In the genomic region with DNA sequence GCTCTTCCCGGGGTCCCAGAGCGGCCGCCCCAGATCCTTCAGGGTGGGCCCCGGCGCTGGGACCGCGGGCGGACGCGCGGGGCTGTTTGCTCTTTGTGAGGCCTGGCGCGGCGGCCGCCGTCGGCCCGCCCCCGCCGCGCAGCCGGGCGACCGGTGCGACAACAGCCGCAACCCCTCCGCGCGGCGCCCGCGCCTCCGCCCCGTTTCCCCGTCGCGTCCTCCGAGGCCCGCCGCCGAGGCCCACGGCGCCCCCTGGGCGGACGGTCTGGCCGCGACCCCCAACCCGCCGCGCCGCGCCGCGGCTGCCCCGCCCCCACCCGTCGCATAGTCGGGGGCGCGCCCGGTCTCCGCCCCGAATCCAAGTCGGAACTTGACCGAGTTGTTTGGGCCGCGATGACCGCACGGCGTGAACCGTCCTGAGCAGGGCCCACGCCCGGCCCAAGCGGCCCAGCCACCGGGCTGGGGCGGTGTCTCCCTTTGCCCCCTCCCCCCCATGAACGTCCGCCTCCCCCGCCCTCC, we compare ENCODE assay signal across 8 cellular contexts. TPM values are rescaled to one million over a fixed set of nuclear protein-coding genes. Genes with fewer than 3 reads are reported as not detected.
DNase-seq lines count a peak whose midpoint lies in the region; ATAC-seq and TF ChIP-seq lines count a peak whose summit lies in the region.

No MANE protein-coding gene starts in this region.

- peak overlapping the region; percentile 89 for H3K4me3 Mint-ChIP-seq in CD8-positive, alpha-beta T cell
- H3K4me3 Mint-ChIP-seq in dendritic cell treated with granulocyte-macrophage colony-stimulating factor and Interleukin-4, amounts not matched to agents 40 ng/mL and 50 ng/mL, for 4 days: peak overlapping the region; percentile 74

- H3K27me3 ChIP-seq in CD8-positive, alpha-beta T cell (ENCODE audit: insufficient read depth, low read length): no peaks in the 10 kb centered on the region
- H3K27me3 ChIP-seq in RWPE2 (ENCODE audit: insufficient read depth, poor library complexity, severe bottlenecking): no peaks in the 10 kb centered on the region
- H3K27me3 ChIP-seq in mucosa of stomach (ENCODE audit: control insufficient read depth, insufficient read depth, low read length): no peaks in the 10 kb centered on the region
- H3K27me3 ChIP-seq in uterus: no peaks in the 10 kb centered on the region

- intact Hi-C loops in CD8-positive, alpha-beta T cell (cut with DNase I, micrococcal nuclease): loop anchor here (2.0 to 5.0 kb wide), 7 partner anchors 55 to 1525 kb away; a partner anchor contains a TSS
- intact Hi-C loops in dendritic cell treated with granulocyte-macrophage colony-stimulating factor and Interleukin-4, amounts not matched to agents 40 ng/mL and 50 ng/mL, for 4 days (cut with micrococcal nuclease): no loop called here
- intact Hi-C loops in uterus (cut with DNase I; ENCODE audit: low total_unique reads): no loop called here

- peaks cover 54% of the 10 kb centered on the region for H3K4me1 ChIP-seq in CD8-positive, alpha-beta T cell (ENCODE audit: insufficient read depth, low read length)
- H3K4me1 ChIP-seq in RWPE2 (ENCODE audit: insufficient read depth, poor library complexity, severe bottlenecking): peaks cover 23% of the 10 kb centered on the region
- peaks cover 22% of the 10 kb centered on the region for H3K4me1 ChIP-seq in mucosa of stomach (ENCODE audit: control insufficient read depth, insufficient read depth, low read length)
- H3K4me1 ChIP-seq in uterus: peaks cover 0 to 4% of the 10 kb centered on the region in 2 donors

- peak overlapping the region; percentile 96 for H3K27ac ChIP-seq in CD8-positive, alpha-beta T cell (ENCODE audit: low read depth, low read length)
- H3K27ac ChIP-seq in RWPE2 (ENCODE audit: poor library complexity, severe bottlenecking) (peak overlapping the region; percentile 66), uterus (peak overlapping the region; percentile 96 to 100)

- CTCF ChIA-PET in CD8-positive, alpha-beta T cell (lab: Charles Lee): interaction anchor here (0.8 to 6.9 kb wide), 9 partner anchors 9 to 567 kb away, joined by 3 to 83 read pairs (median 4); no protein-coding TSS in a partner anchor

- peak overlapping the region; percentile 90 for H3K27ac Mint-ChIP-seq in CD8-positive, alpha-beta T cell
- peak overlapping the region; percentile 93 for H3K27ac Mint-ChIP-seq in dendritic cell treated with granulocyte-macrophage colony-stimulating factor and Interleukin-4, amounts not matched to agents 40 ng/mL and 50 ng/mL, for 4 days

- H3K9me3 ChIP-seq in CD8-positive, alpha-beta T cell (ENCODE audit: low read length): no peaks in the 10 kb centered on the region
- no peaks in the 10 kb centered on the region for H3K9me3 ChIP-seq in RWPE2 (ENCODE audit: severe bottlenecking)
- no peaks in the 10 kb centered on the region for H3K9me3 ChIP-seq in mucosa of stomach (ENCODE audit: control insufficient read depth, low read length)
- no peaks in the 10 kb centered on the region for H3K9me3 ChIP-seq in uterus

- no peak for ATAC-seq in CD8-positive, alpha-beta T cell
- ATAC-seq in GM21737 (IDR thresholded peaks at IDR 0.05; ENCODE audit: unreplicated experiment): peak; percentile 1
- no peak for ATAC-seq in RWPE2 (ENCODE audit: low read depth)

- no peaks in the 10 kb centered on the region for H3K36me3 ChIP-seq in CD8-positive, alpha-beta T cell (ENCODE audit: insufficient read depth, low read length)
- H3K36me3 ChIP-seq in RWPE2 (ENCODE audit: low read depth) (peaks cover 31% of the 10 kb centered on the region), mucosa of stomach (ENCODE audit: control insufficient read depth, insufficient read depth, low read length) (no peaks in the 10 kb centered on the region), uterus (no peaks in the 10 kb centered on the region)

- POLR2A ChIA-PET in CD8-positive, alpha-beta T cell (lab: Charles Lee): interaction anchor here (0.7 to 6.1 kb wide), 18 partner anchors 9 to 1031 kb away, joined by 3 to 83 read pairs (median 4); a partner anchor contains a TSS

- peak overlapping the region; percentile 75 for H3K4me3 ChIP-seq in CD8-positive, alpha-beta T cell (ENCODE audit: low read depth, low read length)
- H3K4me3 ChIP-seq in RWPE2 (ENCODE audit: severe bottlenecking) (peak overlapping the region; percentile 96), mucosa of stomach (ENCODE audit: low read length) (no peak overlapping the region), uterus (peak overlapping the region; percentile 87 to 100)

- H3K27me3 Mint-ChIP-seq in CD8-positive, alpha-beta T cell (ENCODE audit: low read depth): no peaks in the 10 kb centered on the region
- H3K27me3 Mint-ChIP-seq in dendritic cell treated with granulocyte-macrophage colony-stimulating factor and Interleukin-4, amounts not matched to agents 40 ng/mL and 50 ng/mL, for 4 days: no peaks in the 10 kb centered on the region

- DNase-seq in CD8-positive, alpha-beta T cell: peak in 3 of 7 experiments; percentile 7 to 64 (median 37)
- DNase-seq in RWPE2 (ENCODE audit: low spot score) (no peak), uterus (peak in 1 of 2 donors; percentile 48), globus pallidus (ENCODE audit: low spot score) (no peak), epidermal melanocyte (ENCODE audit: insufficient read length, low spot score) (no peak)

- H3K4me1 Mint-ChIP-seq in CD8-positive, alpha-beta T cell (ENCODE audit: low read depth): peaks cover 65% of the 10 kb centered on the region
- peaks cover 35% of the 10 kb centered on the region for H3K4me1 Mint-ChIP-seq in dendritic cell treated with granulocyte-macrophage colony-stimulating factor and Interleukin-4, amounts not matched to agents 40 ng/mL and 50 ng/mL, for 4 days (ENCODE audit: low read depth)

- TF ChIP-seq POLR2A in uterus (IDR thresholded peaks at IDR 0.05): no peak

- no peaks in the 10 kb centered on the region for H3K9me3 Mint-ChIP-seq in CD8-positive, alpha-beta T cell
- no peaks in the 10 kb centered on the region for H3K9me3 Mint-ChIP-seq in dendritic cell treated with granulocyte-macrophage colony-stimulating factor and Interleukin-4, amounts not matched to agents 40 ng/mL and 50 ng/mL, for 4 days

- peaks cover 44% of the 10 kb centered on the region for H3K36me3 Mint-ChIP-seq in CD8-positive, alpha-beta T cell
- H3K36me3 Mint-ChIP-seq in dendritic cell treated with granulocyte-macrophage colony-stimulating factor and Interleukin-4, amounts not matched to agents 40 ng/mL and 50 ng/mL, for 4 days (ENCODE audit: low read depth): peaks cover 42% of the 10 kb centered on the region

- peak overlapping the region; percentile 97 for H3K9ac ChIP-seq in mucosa of stomach (ENCODE audit: low read length)

- TF ChIP-seq CTCF in CD8-positive, alpha-beta T cell (IDR thresholded peaks at IDR 0.05): no peak
- TF ChIP-seq CTCF in RWPE2 (IDR thresholded peaks at IDR 0.05; ENCODE audit: poor library complexity, severe bottlenecking) (no peak), uterus (IDR thresholded peaks at IDR 0.05) (no peak)

RNA-seq across cellular contexts. Expression of a gene that starts 0.4 kb away (rescaled TPM):
- 1,000 to 10,000 TPM; 1,051 to 1,071 TPM for total RNA-seq in CD8-positive, alpha-beta T cell
- 100 to 1,000 TPM in 2 of 4 donors, 10 to 100 TPM in 2; 79.1 to 131 (median 104) TPM for total RNA-seq in uterus

Comparison
In these comparisons a context has a peak if more than half of its experiments do, and no peak if none do; other contexts are left out.
1. RNA of a gene that starts 0.4 kb away (total RNA-seq): 1,051 to 1,071 TPM in CD8-positive, alpha-beta T cell; 79.1 to 131 TPM in uterus; every median in the first group is over 4 times any median in the second.
2. intact Hi-C loops: an anchor here in CD8-positive, alpha-beta T cell (2.0 to 5.0 kb wide); none called in dendritic cell treated with granulocyte-macrophage colony-stimulating factor and Interleukin-4, amounts not matched to agents 40 ng/mL and 50 ng/mL, for 4 days and uterus.
3. Peak in every context shown above with its lines, with median percentiles within 50 percentile points of each other: H3K27ac ChIP-seq.